17 cellular contexts compared by ENCODE assay signal in genomic region chr9:134561427-134562145, GRCh38.
DNase-seq lines count a peak whose midpoint lies in the region; ATAC-seq and TF ChIP-seq lines count a peak whose summit lies in the region.
"Had no signal": no experiment of that assay in that cellular context is flagged by ENCODE, and none has a peak within 500 bp of the region (broad histone marks: within the 10 kb centered on the region; RNA-seq: fewer than 3 reads in every experiment).

No MANE protein-coding gene starts in this region.

- no peak for TF ChIP-seq POLR2A in testis (IDR thresholded peaks at IDR 0.05)

- H3K27ac ChIP-seq in RWPE2 (ENCODE audit: poor library complexity, severe bottlenecking) (no peak overlapping the region), coronary artery (no peak overlapping the region), mesenchymal stem cell (ENCODE audit: low read length, poor library complexity, severe bottlenecking) (no peak overlapping the region), testis (no peak overlapping the region)

- H3K9me3 ChIP-seq in RWPE2 (ENCODE audit: severe bottlenecking) (no peaks in the 10 kb centered on the region), mesenchymal stem cell (ENCODE audit: control insufficient read depth, low read length) (peaks cover 5% of the 10 kb centered on the region), testis (no peaks in the 10 kb centered on the region)

- H3K4me2 ChIP-seq in mesenchymal stem cell (ENCODE audit: low read length, poor library complexity, severe bottlenecking), result no peak overlapping the region

- H2BK5ac ChIP-seq in mesenchymal stem cell (ENCODE audit: low read depth, low read length, poor library complexity, severe bottlenecking), result no peak overlapping the region

- no peak overlapping the region for H4K91ac ChIP-seq in mesenchymal stem cell (ENCODE audit: low read length)

- H3K36me3 ChIP-seq in RWPE2 (ENCODE audit: low read depth) (no peaks in the 10 kb centered on the region), mesenchymal stem cell (ENCODE audit: control insufficient read depth in 1 of 2, insufficient read depth in 2 of 2, low read depth in 1 of 2, low read length in 2 of 2) (no peaks in the 10 kb centered on the region), testis (ENCODE audit: low read depth, missing control alignments) (no peaks in the 10 kb centered on the region)

- no peak for TF ChIP-seq CTCF in RWPE2 (IDR thresholded peaks at IDR 0.05; ENCODE audit: poor library complexity, severe bottlenecking)
- TF ChIP-seq CTCF in coronary artery (IDR thresholded peaks at IDR 0.05), result no peak
- no peak for TF ChIP-seq CTCF in testis (IDR thresholded peaks at IDR 0.05)

- H3K4me3 ChIP-seq in RWPE2 (ENCODE audit: severe bottlenecking), result no peak overlapping the region
- no peak overlapping the region for H3K4me3 ChIP-seq in coronary artery
- no peak overlapping the region for H3K4me3 ChIP-seq in mesenchymal stem cell (ENCODE audit: insufficient read depth in 1 of 2, low read depth in 1 of 2, low read length in 2 of 2)
- H3K4me3 ChIP-seq in testis, result no peak overlapping the region

- H4K8ac ChIP-seq in mesenchymal stem cell (ENCODE audit: low read length), result no peak overlapping the region

- H3K14ac ChIP-seq in mesenchymal stem cell (ENCODE audit: low read length in 2 of 2), result no peak overlapping the region

- intact Hi-C loops in testis (cut with DNase I; ENCODE audit: low total_unique reads), result no loop called here

- no peak overlapping the region for H2AK5ac ChIP-seq in mesenchymal stem cell (ENCODE audit: low read length, severe bottlenecking)

- no peak overlapping the region for H3K9ac ChIP-seq in mesenchymal stem cell (ENCODE audit: low read length)

- ATAC-seq in RWPE2 (ENCODE audit: low read depth) (no peak), HG02973 (IDR thresholded peaks at IDR 0.05; ENCODE audit: unreplicated experiment) (no peak), HG03025 (IDR thresholded peaks at IDR 0.05; ENCODE audit: low FRiP score, unreplicated experiment) (no peak)
- ATAC-seq: HCT116, Right ventricle myocardium inferior had no signal

- H2BK12ac ChIP-seq in mesenchymal stem cell (ENCODE audit: low read length in 2 of 2), result peak overlapping the region in 1 of 2 experiments; percentile 29

- peak overlapping the region in 1 of 2 experiments; percentile 48 for H3K18ac ChIP-seq in mesenchymal stem cell (ENCODE audit: low read depth in 1 of 2, low read length in 2 of 2)

- no peak overlapping the region for H3K23ac ChIP-seq in mesenchymal stem cell (ENCODE audit: low read length in 2 of 2)

- H3K4ac ChIP-seq in mesenchymal stem cell (ENCODE audit: low read depth in 1 of 2, low read length in 2 of 2), result no peak overlapping the region

- no peak overlapping the region for H2BK120ac ChIP-seq in mesenchymal stem cell (ENCODE audit: low read depth, low read length)

- H3K27me3 ChIP-seq in RWPE2 (ENCODE audit: insufficient read depth, poor library complexity, severe bottlenecking) (peaks cover 4% of the 10 kb centered on the region), mesenchymal stem cell (ENCODE audit: control insufficient read depth in 1 of 2, insufficient read depth in 1 of 2, low read length in 2 of 2) (peaks cover 0 to 32% of the 10 kb centered on the region in 2 experiments), testis (no peaks in the 10 kb centered on the region)

- H3K79me1 ChIP-seq in mesenchymal stem cell (replicated peaks; ENCODE audit: low read length, poor library complexity, severe bottlenecking), result no peaks in the 10 kb centered on the region

- H3K4me1 ChIP-seq in RWPE2 (ENCODE audit: insufficient read depth, poor library complexity, severe bottlenecking) (no peaks in the 10 kb centered on the region), mesenchymal stem cell (ENCODE audit: control insufficient read depth, insufficient read depth, low read depth, low read length) (peaks cover 9% of the 10 kb centered on the region), testis (no peaks in the 10 kb centered on the region)

- WGBS in mesenchymal stem cell, result 91% methylated on average over 10 of the region's 12 CpGs
- WGBS in testis, 2 donors, result 89 to 94% methylated on average over 12 of the region's 12 CpGs

- H2BK15ac ChIP-seq in mesenchymal stem cell (ENCODE audit: low read depth, poor library complexity, severe bottlenecking), result peak overlapping the region; percentile 60

- DNase-seq in RWPE2 (ENCODE audit: low spot score) (peak; percentile 17), coronary artery (ENCODE audit: low spot score) (peak; percentile 31), mesenchymal stem cell (no peak), testis (peak; percentile 2)
- no peak for DNase-seq in stimulated activated CD4-positive, alpha-beta T cell treated with anti-CD3 and anti-CD28 coated beads, Interleukin-4, amount 100 ng/mL, for 4 hours
- DNase-seq: COR-L47, DMS79 treated with DMSO at 0.1 percent for 48 hours, NCI-H1105 treated with DMSO at 0.1 percent for 48 hours, NCI-H1694 treated with DMSO at 0.1 percent for 48 hours, NCI-H2081 treated with DMSO at 0.1 percent for 48 hours, NCI-H2171 treated with DMSO at 0.1 percent for 48 hours, NCI-H526, OCI-M1 had no signal

- H2AFZ ChIP-seq in mesenchymal stem cell (ENCODE audit: low read depth, low read length), result no peak overlapping the region

Comparison
In these comparisons a context has a peak if more than half of its experiments do, and no peak if none do; other contexts are left out.
1. DNase-seq: peak in RWPE2 (single experiment), coronary artery (single experiment) and testis (single experiment); none in mesenchymal stem cell (single experiment) and stimulated activated CD4-positive, alpha-beta T cell treated with anti-CD3 and anti-CD28 coated beads, Interleukin-4, amount 100 ng/mL, for 4 hours (0 of 2).